Comparison of ENCODE assay signal across 18 cellular contexts in the genomic region with DNA sequence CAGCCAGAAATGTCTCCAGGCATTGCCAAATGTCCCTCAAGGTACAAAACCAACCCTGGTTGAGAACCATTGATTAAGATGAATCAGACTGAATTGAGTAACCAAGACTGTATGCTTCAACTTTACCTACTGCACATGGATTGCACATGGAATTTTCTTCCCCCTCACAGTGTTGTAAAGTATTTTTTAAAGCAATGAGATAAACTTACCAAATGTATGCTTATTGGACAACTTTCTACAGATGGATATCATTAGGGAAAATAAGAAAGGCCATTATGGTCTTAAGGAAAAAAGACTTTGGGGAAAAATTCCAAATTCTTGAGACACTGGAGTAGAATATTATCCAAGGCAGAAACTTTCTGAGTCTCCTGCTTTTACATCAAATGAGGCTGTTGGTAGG. TPM values are rescaled to one million over a fixed set of nuclear protein-coding genes. Genes with fewer than 3 reads are reported as not detected.
A peak's percentile ranks its signal among the peaks of the same experiment; 100 is the strongest.
DNase-seq lines count a peak whose midpoint lies in the region; ATAC-seq, FAIRE-seq and TF ChIP-seq lines count a peak whose summit lies in the region.
"Had no signal": no experiment of that assay in that cellular context is flagged by ENCODE, and none has a peak within 500 bp of the region (broad histone marks: within the 10 kb centered on the region; RNA-seq: fewer than 3 reads in every experiment).

No MANE protein-coding gene starts in this region.

- no peak overlapping the region for H3K9ac ChIP-seq in mammary epithelial cell (ENCODE audit: insufficient read depth, low read length)

- no peak overlapping the region for H2AFZ ChIP-seq in mammary epithelial cell (ENCODE audit: low read depth, low read length)

- FAIRE-seq in frontal cortex (lab: Jason Lieb, UNC): no peak
- FAIRE-seq: A204.1, D721Med, G401.6, GM12892, GM19239 had no signal

- H3K9me3 ChIP-seq in mammary epithelial cell (replicated peaks; ENCODE audit: insufficient read depth, low read length): no peaks in the 10 kb centered on the region

- ATAC-seq in HG02970 (IDR thresholded peaks at IDR 0.05; ENCODE audit: low FRiP score, unreplicated experiment): no peak
- ATAC-seq: CD8-positive, alpha-beta T cell; HCT116 had no signal

- DNase-seq in GM04504 (ENCODE audit: low read depth) (peak; percentile 42), mammary epithelial cell (peak; percentile 35), fibroblast of gingiva (ENCODE audit: low read depth) (peak; percentile 27), renal cortical epithelial cell (ENCODE audit: low read depth) (peak; percentile 15), NCI-H2081 treated with DMSO at 0.1 percent for 48 hours (lab: John Stamatoyannopoulos, UW) (no peak), frontal cortex (ENCODE audit: low spot score in 2 of 2) (no peak)
- DNase-seq: CD8-positive, alpha-beta T cell; COR-L47; DMS153; DMS79 treated with DMSO at 0.1 percent for 48 hours; EL had no signal

- no peak overlapping the region for H3K27ac ChIP-seq in mammary epithelial cell (ENCODE audit: insufficient read depth, low read depth, low read length)

- TF ChIP-seq CTCF in mammary epithelial cell (conservative IDR thresholded peaks at IDR 0.05 in 1 of 2, IDR thresholded peaks at IDR 0.05 in 1 of 2; ENCODE audit: extremely low read depth in 1 of 2, insufficient read depth in 1 of 2, low read depth in 1 of 2, low read length in 2 of 2): no peak

- no peaks in the 10 kb centered on the region for H3K79me2 ChIP-seq in mammary epithelial cell (ENCODE audit: insufficient read depth, low read length)

- dilution Hi-C loops in mammary epithelial cell (cut with HindIII; ENCODE audit: low sequenced_read_pairs): no loop called here

- in situ Hi-C loops in mammary epithelial cell (cut with MboI; ENCODE audit: low sequenced_read_pairs in 2 of 2): no loop called here

- intact Hi-C loops in mammary epithelial cell (cut with micrococcal nuclease): no loop called here

- H3K4me2 ChIP-seq in mammary epithelial cell (ENCODE audit: insufficient read depth, low read depth, low read length): no peak overlapping the region

- H3K4me1 ChIP-seq in mammary epithelial cell (ENCODE audit: insufficient read depth, low read length): no peaks in the 10 kb centered on the region

- no peaks in the 10 kb centered on the region for H4K20me1 ChIP-seq in mammary epithelial cell (ENCODE audit: insufficient read depth, low read length)

- no TSS peak for BruUV-seq in mammary epithelial cell (replicated peaks; lab: Mats Ljungman, UMichigan)

- H3K27me3 ChIP-seq in mammary epithelial cell (ENCODE audit: insufficient read depth, low read length): no peaks in the 10 kb centered on the region

- CTCF ChIA-PET in mammary epithelial cell (lab: Charles Lee; ENCODE audit: low non-redundant PET): no interaction called here

- no peak overlapping the region for H3K4me3 ChIP-seq in mammary epithelial cell (replicated peaks in 1 of 3; ENCODE audit: insufficient read depth in 1 of 3, low read depth in 2 of 3, low read length in 3 of 3)

- H3K36me3 ChIP-seq in mammary epithelial cell (ENCODE audit: insufficient read depth, low read length): no peaks in the 10 kb centered on the region

RNA-seq across cellular contexts. Expression of a gene that starts 20.9 kb away (rescaled TPM):
- total RNA-seq in mammary epithelial cell (100 to 1,000 TPM; 151 to 173 TPM), renal cortical epithelial cell (127 and 152 TPM in 2 replicates), frontal cortex (170 TPM)
- 94.0 TPM for polyA plus RNA-seq in mammary epithelial cell
- 116 TPM for polyA minus RNA-seq in mammary epithelial cell

Comparison
In these comparisons a context has a peak if more than half of its experiments do, and no peak if none do; other contexts are left out.
1. DNase-seq: peak in GM04504 (single experiment), mammary epithelial cell (single experiment), fibroblast of gingiva (single experiment) and renal cortical epithelial cell (single experiment); none in NCI-H2081 treated with DMSO at 0.1 percent for 48 hours (single experiment) and frontal cortex (0 of 2).